In the genomic region with DNA sequence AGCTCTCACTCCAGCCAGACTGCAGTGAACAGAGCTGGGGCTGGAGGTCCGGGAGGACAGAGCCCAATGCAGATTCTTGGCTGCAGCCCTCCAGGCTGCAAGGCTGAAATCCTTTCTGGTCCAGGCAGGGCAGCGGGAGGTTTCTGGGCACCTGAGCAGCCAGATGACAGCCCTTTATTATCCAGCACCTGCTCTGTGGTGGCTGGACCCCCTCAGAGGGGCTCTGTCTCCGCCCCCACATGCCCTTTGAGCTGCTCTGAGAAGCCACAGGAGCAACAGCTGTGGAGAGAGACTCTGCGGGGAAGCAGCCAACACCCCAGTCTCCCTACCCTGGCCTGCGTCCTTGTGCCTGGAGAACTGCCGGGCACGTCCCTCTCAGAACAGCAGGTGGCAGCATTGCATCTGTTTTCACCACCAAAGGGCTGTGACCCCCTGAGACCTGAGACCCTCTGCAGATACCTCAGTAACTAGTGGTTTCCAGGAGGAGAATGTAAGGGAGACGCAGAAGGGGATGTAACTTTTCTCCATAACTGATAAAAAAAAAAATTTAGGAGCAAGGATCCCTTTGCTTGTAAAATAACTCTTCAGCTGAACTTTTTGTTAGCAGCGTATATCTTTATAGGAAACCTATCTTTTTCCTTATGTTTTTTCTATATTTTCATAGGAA, we compare ENCODE assay signal across 8 cellular contexts. TPM values are rescaled to one million over a fixed set of nuclear protein-coding genes. Genes with fewer than 3 reads are reported as not detected.
DNase-seq lines count a peak whose midpoint lies in the region; ATAC-seq and TF ChIP-seq lines count a peak whose summit lies in the region.

No MANE protein-coding gene starts in this region.

- 23 to 50% (median 24%) methylated on average over 2 to 9 of the region's 9 CpGs for WGBS in adrenal gland, 4 donors

- H3K4me1 ChIP-seq in adrenal gland (replicated peaks in 1 of 2) (peaks cover 13 to 20% of the 10 kb centered on the region in 2 donors), right atrium auricular region (peaks cover 0 to 23% of the 10 kb centered on the region in 2 donors), gastrocnemius medialis (peaks cover 19 to 22% of the 10 kb centered on the region in 2 donors)

- H3K4me3 ChIP-seq in adrenal gland (no peak overlapping the region), right atrium auricular region (no peak overlapping the region), gastrocnemius medialis (no peak overlapping the region)

- TF ChIP-seq CTCF in adrenal gland (IDR thresholded peaks at IDR 0.05) (peak; percentile 73 to 94 (median 87)), right atrium auricular region (IDR thresholded peaks at IDR 0.05) (peak; percentile 70 to 88), gastrocnemius medialis (IDR thresholded peaks at IDR 0.05 in 4 of 5, conservative IDR thresholded peaks at IDR 0.05 in 1 of 5) (peak; percentile 81 to 91 (median 88))

- H3K27ac ChIP-seq in adrenal gland, result no peak overlapping the region
- H3K27ac ChIP-seq in right atrium auricular region, result no peak overlapping the region
- H3K27ac ChIP-seq in gastrocnemius medialis, result peak overlapping the region; percentile 33 to 75 (median 64)

- DNase-seq in EL (peak; percentile 65), NAMALWA (ENCODE audit: low spot score) (peak; percentile 87), SW480 (ENCODE audit: low spot score) (peak; percentile 57), adrenal gland (peak; percentile 63 to 89 (median 78)), right atrium auricular region (ENCODE audit: low spot score) (peak; percentile 83), gastrocnemius medialis (peak; percentile 64 to 80)

- H3K36me3 ChIP-seq in adrenal gland (replicated peaks in 1 of 2), result no peaks in the 10 kb centered on the region
- no peaks in the 10 kb centered on the region for H3K36me3 ChIP-seq in right atrium auricular region
- H3K36me3 ChIP-seq in gastrocnemius medialis, result no peaks in the 10 kb centered on the region

- in situ Hi-C loops in gastrocnemius medialis (cut with MboI; ENCODE audit: low sequenced_read_pairs in 4 of 4), result loop anchor here (5.0 to 10.0 kb wide), 2 partner anchors 152 to 154 kb away; a partner anchor contains a TSS

- intact Hi-C loops in adrenal gland (cut with DNase I) (loop anchor here (2.0 to 5.0 kb wide), 2 partner anchors 149 to 152 kb away; a partner anchor contains a TSS), gastrocnemius medialis (cut with DNase I; ENCODE audit: low total_unique reads) (no loop called here)

- H3K27me3 ChIP-seq in adrenal gland (no peaks in the 10 kb centered on the region), right atrium auricular region (no peaks in the 10 kb centered on the region), gastrocnemius medialis (no peaks in the 10 kb centered on the region)

- H3K9me3 ChIP-seq in adrenal gland (replicated peaks in 1 of 3) (no peaks in the 10 kb centered on the region), right atrium auricular region (no peaks in the 10 kb centered on the region), gastrocnemius medialis (no peaks in the 10 kb centered on the region)

- TF ChIP-seq POLR2A in adrenal gland (IDR thresholded peaks at IDR 0.05) (no peak), gastrocnemius medialis (IDR thresholded peaks at IDR 0.05) (no peak)

- ATAC-seq in gastrocnemius medialis (peak; percentile 40 to 54), GM21528 (IDR thresholded peaks at IDR 0.05; ENCODE audit: low FRiP score, unreplicated experiment) (no peak), GM18520 (IDR thresholded peaks at IDR 0.05; ENCODE audit: unreplicated experiment) (no peak)

RNA-seq across cellular contexts. Expression of a gene that starts 3.7 kb away (rescaled TPM):
- total RNA-seq in adrenal gland (10 to 100 TPM; 60.6 to 78.5 (median 72.0) TPM), right atrium auricular region (10 to 100 TPM; 23.1 to 29.5 TPM), gastrocnemius medialis (10 to 100 TPM; 15.1 to 26.2 (median 20.4) TPM)
- polyA plus RNA-seq in adrenal gland, result 10 to 100 TPM; 27.9 to 44.6 (median 34.2) TPM

RNA-seq across cellular contexts. Expression of a gene that starts 32.5 kb away (rescaled TPM):
- under 1 TPM in 7 of 8 donors, not detected in 1; 0.39 to 0.68 (median 0.42) TPM for total RNA-seq in adrenal gland
- 1 to 10 TPM; 1.2 to 3.5 (median 1.3) TPM for polyA plus RNA-seq in adrenal gland
- total RNA-seq in right atrium auricular region, result under 1 TPM; 0.43 to 0.56 TPM
- 1 to 10 TPM in 1 of 4 donors, under 1 TPM in 2, not detected in 1; 0.13 to 1.3 (median 0.20) TPM for total RNA-seq in gastrocnemius medialis

RNA-seq across cellular contexts. Expression of a gene that starts 44.1 kb away (rescaled TPM):
- total RNA-seq in adrenal gland (100 to 1,000 TPM in 1 of 8 donors, 10 to 100 TPM in 7; 61.8 to 166 (median 74.0) TPM), right atrium auricular region (10 to 100 TPM; 31.7 to 42.2 TPM), gastrocnemius medialis (10 to 100 TPM; 20.8 to 35.0 (median 30.7) TPM)
- polyA plus RNA-seq in adrenal gland, result 100 to 1,000 TPM in 1 of 3 donors, 10 to 100 TPM in 2; 18.0 to 132 (median 22.7) TPM

RNA-seq across cellular contexts. Expression of a gene that starts 54.3 kb away (rescaled TPM):
- total RNA-seq in adrenal gland (10 to 100 TPM; 44.4 to 94.5 (median 65.7) TPM), right atrium auricular region (10 to 100 TPM; 42.7 to 47.1 TPM), gastrocnemius medialis (10 to 100 TPM; 64.4 to 78.9 (median 66.4) TPM)
- 100 to 1,000 TPM; 102 to 148 (median 134) TPM for polyA plus RNA-seq in adrenal gland

RNA-seq across cellular contexts. Expression of a gene that starts 57.0 kb away (rescaled TPM):
- total RNA-seq in adrenal gland (10 to 100 TPM; 22.9 to 38.8 (median 25.9) TPM), right atrium auricular region (10 to 100 TPM; 64.8 to 69.8 TPM), gastrocnemius medialis (10 to 100 TPM; 48.8 to 77.0 (median 63.4) TPM)
- polyA plus RNA-seq in adrenal gland, result 10 to 100 TPM; 23.1 to 31.9 (median 31.4) TPM

Comparison
In these comparisons a context has a peak if more than half of its experiments do, and no peak if none do; other contexts are left out.
1. H3K27ac ChIP-seq: peak in gastrocnemius medialis (4 of 4); none in adrenal gland (0 of 5) and right atrium auricular region (0 of 2).
2. ATAC-seq: peak in gastrocnemius medialis (2 of 2); none in GM21528 (single experiment) and GM18520 (single experiment).
3. Peak in every context shown above with its lines, with median percentiles within 50 percentile points of each other: DNase-seq and CTCF ChIP-seq.